Comparison of ENCODE assay signal across 8 cellular contexts in the genomic region with DNA sequence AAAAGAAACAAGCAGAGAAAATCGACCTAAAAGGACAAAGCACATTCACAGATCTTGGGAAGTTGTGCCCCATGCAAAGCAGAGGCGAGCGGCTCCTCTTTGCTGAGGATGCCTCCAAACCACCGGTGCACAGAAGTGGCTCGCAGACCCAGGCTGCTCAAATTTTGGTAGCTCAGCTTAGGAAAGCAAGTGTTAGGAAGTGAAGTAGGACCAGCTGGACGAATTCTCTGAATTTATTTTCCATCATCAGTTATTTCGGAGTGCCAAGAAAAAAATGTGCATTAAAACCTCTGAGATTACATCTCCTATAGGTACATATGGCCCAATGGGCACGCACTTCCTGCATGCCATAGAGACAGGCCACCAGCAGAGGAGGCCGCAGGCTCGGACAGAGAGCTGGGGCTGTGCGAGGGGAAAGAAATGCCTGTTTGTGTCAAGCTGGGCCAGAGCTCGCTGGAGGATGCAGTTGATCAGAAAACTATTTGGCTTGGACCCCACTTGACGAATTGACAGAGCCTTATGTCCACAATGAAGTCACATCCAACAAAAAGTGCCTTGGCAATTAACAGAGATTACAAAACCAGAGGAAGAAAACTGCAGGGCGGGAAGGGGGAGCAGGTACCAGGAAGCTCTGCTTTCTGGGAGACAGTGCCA.
A peak's percentile ranks its signal among the peaks of the same experiment; 100 is the strongest.
DNase-seq lines count a peak whose midpoint lies in the region; ATAC-seq and TF ChIP-seq lines count a peak whose summit lies in the region.

No MANE protein-coding gene starts in this region.

- no peaks in the 10 kb centered on the region for H3K27me3 ChIP-seq in GM23248 (replicated peaks; ENCODE audit: insufficient read depth)

- CTCF ChIA-PET in Calu3 (lab: Charles Lee): interaction anchor here (0.8 to 1.4 kb wide), 8 partner anchors 32 to 1110 kb away, joined by 3 to 35 read pairs (median 6); a partner anchor contains a TSS

- H3K4me1 Mint-ChIP-seq in Calu3 (ENCODE audit: low read depth, unreplicated experiment): no peaks in the 10 kb centered on the region
- peaks cover 19% of the 10 kb centered on the region for H3K4me1 Mint-ChIP-seq in activated naive CD8-positive, alpha-beta T cell treated with anti-CD3 and anti-CD28 coated beads for 36 hours

- H3K9ac ChIP-seq in GM23248: no peak overlapping the region

- no peaks in the 10 kb centered on the region for H3K9me3 Mint-ChIP-seq in Calu3 (ENCODE audit: low read depth, unreplicated experiment)
- no peaks in the 10 kb centered on the region for H3K9me3 Mint-ChIP-seq in activated naive CD8-positive, alpha-beta T cell treated with anti-CD3 and anti-CD28 coated beads for 36 hours

- WGBS in GM23248 (ENCODE audit: low coverage in 1 of 2, low lambda C conversion rate in 2 of 2, missing lambda C conversion rate in 2 of 2), 2 experiments: 14% methylated on average over 14 of the region's 14 CpGs

- no peak overlapping the region for H3K27ac ChIP-seq in GM23248

- H3K27ac Mint-ChIP-seq in Calu3 (ENCODE audit: unreplicated experiment): no peak overlapping the region
- no peak overlapping the region for H3K27ac Mint-ChIP-seq in activated naive CD8-positive, alpha-beta T cell treated with anti-CD3 and anti-CD28 coated beads for 36 hours

- no peaks in the 10 kb centered on the region for H3K36me3 ChIP-seq in GM23248 (ENCODE audit: low read depth)

- peaks cover 14% of the 10 kb centered on the region for H3K27me3 Mint-ChIP-seq in Calu3 (ENCODE audit: unreplicated experiment)
- H3K27me3 Mint-ChIP-seq in activated naive CD8-positive, alpha-beta T cell treated with anti-CD3 and anti-CD28 coated beads for 36 hours: peaks cover 2% of the 10 kb centered on the region

- intact Hi-C loops in Calu3 (cut with micrococcal nuclease; ENCODE audit: unreplicated experiment) (loop anchor here (1.0 to 5.0 kb wide), 3 partner anchors 740 to 1055 kb away; no protein-coding TSS in a partner anchor), Right ventricle myocardium inferior (cut with DNase I) (loop anchor here (2.0 to 10.0 kb wide), 2 partner anchors 853 to 1057 kb away; no protein-coding TSS in a partner anchor)

- peak overlapping the region; percentile 25 for H2AFZ ChIP-seq in GM23248

- no peak overlapping the region for H3K4me3 Mint-ChIP-seq in Calu3 (ENCODE audit: low read depth, unreplicated experiment)
- peak overlapping the region; percentile 27 for H3K4me3 Mint-ChIP-seq in activated naive CD8-positive, alpha-beta T cell treated with anti-CD3 and anti-CD28 coated beads for 36 hours

- peak; percentile 97 for TF ChIP-seq CTCF in Calu3 (IDR thresholded peaks at IDR 0.05; ENCODE audit: unreplicated experiment)

- H3F3A ChIP-seq in GM23248 (ENCODE audit: insufficient read depth): peaks cover 17% of the 10 kb centered on the region; the same call in 1 of the 2 replicates

- no peaks in the 10 kb centered on the region for H4K20me1 ChIP-seq in GM23248 (ENCODE audit: insufficient read depth)

- H3K79me2 ChIP-seq in GM23248 (ENCODE audit: insufficient read depth): no peaks in the 10 kb centered on the region

- peak; percentile 78 for ATAC-seq in Right ventricle myocardium inferior
- ATAC-seq in GM21381 (IDR thresholded peaks at IDR 0.05; ENCODE audit: unreplicated experiment): no peak

- no peaks in the 10 kb centered on the region for H3K36me3 Mint-ChIP-seq in Calu3 (ENCODE audit: insufficient read depth, unreplicated experiment)
- H3K36me3 Mint-ChIP-seq in activated naive CD8-positive, alpha-beta T cell treated with anti-CD3 and anti-CD28 coated beads for 36 hours: no peaks in the 10 kb centered on the region

- no TSS peak for BruUV-seq in Calu3 (replicated peaks; lab: Mats Ljungman, UMichigan)

- no peaks in the 10 kb centered on the region for H3K9me3 ChIP-seq in GM23248 (ENCODE audit: low read depth)

- in situ Hi-C loops in GM23248 (cut with MboI): loop anchor here (25.0 kb wide), 1 partner anchor 735 kb away; no protein-coding TSS in a partner anchor

- H3K4me1 ChIP-seq in GM23248 (ENCODE audit: insufficient read depth): peaks cover 20% of the 10 kb centered on the region

- no peak overlapping the region for H3K4me3 ChIP-seq in GM23248

- peak; percentile 87 for DNase-seq in Calu3
- DNase-seq in GM23248: peak; percentile 89
- DNase-seq in NOMO-1 (lab: John Stamatoyannopoulos, UW; ENCODE audit: unreplicated experiment in 2 of 2): peak; percentile 40 to 54
- DNase-seq in activated naive CD8-positive, alpha-beta T cell treated with anti-CD3 and anti-CD28 coated beads for 36 hours: peak; percentile 81
- DNase-seq in Right ventricle myocardium inferior (ENCODE audit: missing footprints): peak; percentile 88
- peak; percentile 90 for DNase-seq in pons (ENCODE audit: low spot score)
- DNase-seq in NCI-H187 treated with DMSO at 0.1 percent for 48 hours (lab: John Stamatoyannopoulos, UW): no peak

- H3K9me2 ChIP-seq in GM23248 (ENCODE audit: insufficient read depth): no peaks in the 10 kb centered on the region

- H3K4me2 ChIP-seq in GM23248 (ENCODE audit: unreplicated experiment): no peak overlapping the region
